Comparison of ENCODE assay signal across 9 cellular contexts in the genomic region with DNA sequence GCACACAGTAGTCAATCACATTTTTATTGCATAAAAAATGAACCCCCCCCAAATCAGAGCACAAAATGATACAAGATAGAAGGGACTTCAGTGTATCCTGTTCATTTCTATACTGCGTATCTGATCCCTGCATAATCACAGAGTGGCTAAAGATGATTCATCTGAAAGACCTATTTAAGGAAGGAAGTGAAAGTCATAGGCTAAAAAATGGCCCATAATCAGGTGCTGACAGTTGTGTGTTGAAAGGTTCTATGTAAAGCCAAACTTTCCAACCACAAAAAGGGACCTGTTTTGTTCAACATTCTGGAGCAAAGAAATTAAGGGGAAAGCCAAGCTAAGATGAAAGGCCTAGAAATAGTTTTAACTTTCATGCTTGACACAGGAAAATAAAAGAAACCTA.
DNase-seq lines count a peak whose midpoint lies in the region; ATAC-seq and TF ChIP-seq lines count a peak whose summit lies in the region.
"Had no signal": no experiment of that assay in that cellular context is flagged by ENCODE, and none has a peak within 500 bp of the region (broad histone marks: within the 10 kb centered on the region; RNA-seq: fewer than 3 reads in every experiment).

No MANE protein-coding gene starts in this region.

- H3K4me3 Mint-ChIP-seq in activated CD8-positive, alpha-beta memory T cell treated with anti-CD3 and anti-CD28 coated beads, Interleukin-2, amount 10 ng/mL, durations not matched to agents 7 days and 5 days, result no peak overlapping the region

- CTCF ChIA-PET in activated CD8-positive, alpha-beta memory T cell treated with anti-CD3 and anti-CD28 coated beads, Interleukin-2, amount 10 ng/mL, durations not matched to agents 7 days and 5 days (lab: Charles Lee), result interaction anchor here (1.5 kb wide), 1 partner anchor 10 kb away, joined by 5 read pairs; no protein-coding TSS in a partner anchor

- peak; percentile 51 for ATAC-seq in activated CD8-positive, alpha-beta memory T cell treated with anti-CD3 and anti-CD28 coated beads, Interleukin-2, amount 10 ng/mL, durations not matched to agents 7 days and 5 days
- peak; percentile 78 for ATAC-seq in HG02763 (IDR thresholded peaks at IDR 0.05; ENCODE audit: unreplicated experiment)

- no peak for DNase-seq in activated CD8-positive, alpha-beta memory T cell treated with anti-CD3 and anti-CD28 coated beads, Interleukin-2, amount 10 ng/mL, durations not matched to agents 7 days and 5 days
- DNase-seq in activated CD8-positive, alpha-beta memory T cell treated with anti-CD3 and anti-CD28 coated beads, Interleukin-2, amount 50 U/mL, for 4 hours, result no peak
- DNase-seq in NOMO-1 (lab: John Stamatoyannopoulos, UW; ENCODE audit: unreplicated experiment in 2 of 2), result peak; percentile 80 to 97
- peak; percentile 95 for DNase-seq in fibroblast of the aortic adventitia (ENCODE audit: low read depth)
- no peak for DNase-seq in NCI-H2029 treated with DMSO at 0.1 percent for 48 hours (lab: John Stamatoyannopoulos, UW)
- no peak for DNase-seq in stimulated activated CD4-positive, alpha-beta T cell treated with anti-CD3 and anti-CD28 coated beads, Interleukin-4, amount 100 ng/mL, for 24 hours
- no peak for DNase-seq in C1 segment of cervical spinal cord (lab: John Stamatoyannopoulos, UW)
- DNase-seq: right lobe of liver had no signal

- peak overlapping the region; percentile 30 for H3K27ac Mint-ChIP-seq in activated CD8-positive, alpha-beta memory T cell treated with anti-CD3 and anti-CD28 coated beads, Interleukin-2, amount 10 ng/mL, durations not matched to agents 7 days and 5 days

- TF ChIP-seq CTCF in fibroblast of the aortic adventitia (IDR thresholded peaks at IDR 0.05; ENCODE audit: insufficient read depth, low read length), result no peak

- H3K4me1 Mint-ChIP-seq in activated CD8-positive, alpha-beta memory T cell treated with anti-CD3 and anti-CD28 coated beads, Interleukin-2, amount 10 ng/mL, durations not matched to agents 7 days and 5 days, result peaks cover 26% of the 10 kb centered on the region

- peaks cover 4% of the 10 kb centered on the region for H3K36me3 Mint-ChIP-seq in activated CD8-positive, alpha-beta memory T cell treated with anti-CD3 and anti-CD28 coated beads, Interleukin-2, amount 10 ng/mL, durations not matched to agents 7 days and 5 days

- H3K27me3 Mint-ChIP-seq in activated CD8-positive, alpha-beta memory T cell treated with anti-CD3 and anti-CD28 coated beads, Interleukin-2, amount 10 ng/mL, durations not matched to agents 7 days and 5 days, result no peaks in the 10 kb centered on the region

- no peak overlapping the region for H3K4me3 ChIP-seq in fibroblast of the aortic adventitia (ENCODE audit: low read depth, low read length)
- H3K4me3 ChIP-seq: right lobe of liver had no signal

- H3K9me3 Mint-ChIP-seq in activated CD8-positive, alpha-beta memory T cell treated with anti-CD3 and anti-CD28 coated beads, Interleukin-2, amount 10 ng/mL, durations not matched to agents 7 days and 5 days (ENCODE audit: low read depth), result peaks cover under 1% of the 10 kb centered on the region

Comparison
In these comparisons a context has a peak if more than half of its experiments do, and no peak if none do; other contexts are left out.
1. DNase-seq: peak in NOMO-1 (2 of 2) and fibroblast of the aortic adventitia (single experiment); none in activated CD8-positive, alpha-beta memory T cell treated with anti-CD3 and anti-CD28 coated beads, Interleukin-2, amount 10 ng/mL, durations not matched to agents 7 days and 5 days (single experiment), activated CD8-positive, alpha-beta memory T cell treated with anti-CD3 and anti-CD28 coated beads, Interleukin-2, amount 50 U/mL, for 4 hours (single experiment), NCI-H2029 treated with DMSO at 0.1 percent for 48 hours (single experiment), stimulated activated CD4-positive, alpha-beta T cell treated with anti-CD3 and anti-CD28 coated beads, Interleukin-4, amount 100 ng/mL, for 24 hours (single experiment) and C1 segment of cervical spinal cord (0 of 14).